Comparison of ENCODE assay signal across 1 cellular context in the genomic region with DNA sequence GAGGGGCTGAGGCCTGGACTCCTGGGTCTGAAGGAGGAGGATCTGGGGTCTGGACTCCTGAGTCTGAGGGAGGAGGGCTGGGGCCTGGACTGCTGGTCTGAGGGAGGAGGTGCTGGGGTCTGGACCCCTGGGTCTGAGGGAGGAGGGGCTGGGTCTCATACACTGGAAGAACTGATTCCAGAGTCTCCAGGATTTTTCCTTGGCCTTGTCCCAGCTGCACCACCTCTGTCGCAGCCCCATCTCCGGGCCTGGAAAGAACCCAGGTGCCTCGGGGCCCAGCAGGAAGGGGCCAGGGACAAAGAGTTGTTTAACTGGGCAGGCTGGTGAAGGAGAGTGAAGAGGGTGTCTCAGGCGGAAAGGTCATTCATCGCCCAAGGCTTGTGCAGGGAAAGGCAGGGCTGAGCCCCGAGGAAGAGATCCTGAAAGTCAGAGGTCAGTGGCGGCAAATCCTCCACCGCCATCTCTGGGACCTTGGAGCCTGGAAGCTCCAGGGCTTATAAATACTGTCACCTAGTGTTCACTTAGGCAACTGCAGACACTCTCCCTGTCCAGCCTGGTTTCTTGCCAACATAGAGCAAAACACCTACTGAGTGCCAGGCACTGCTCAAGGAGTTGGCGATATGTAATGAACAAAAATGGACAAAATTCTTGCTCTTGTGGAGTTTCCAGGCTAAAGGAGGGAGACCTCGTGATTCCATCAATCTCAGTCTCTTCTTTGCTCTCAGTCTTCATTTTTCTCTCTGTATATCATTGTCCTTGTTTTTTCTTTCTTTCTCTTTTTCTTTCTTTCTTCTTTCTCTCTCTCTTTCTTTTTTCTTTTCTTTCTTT.
TF ChIP-seq lines count a peak whose summit lies in the region.

No MANE protein-coding gene starts in this region.

TF ChIP-seq in liver, 16 proteins besides CTCF, POLR2A, EP300 and RAD21 (continued from another document):
- TF ChIP-seq, protein P1, sequence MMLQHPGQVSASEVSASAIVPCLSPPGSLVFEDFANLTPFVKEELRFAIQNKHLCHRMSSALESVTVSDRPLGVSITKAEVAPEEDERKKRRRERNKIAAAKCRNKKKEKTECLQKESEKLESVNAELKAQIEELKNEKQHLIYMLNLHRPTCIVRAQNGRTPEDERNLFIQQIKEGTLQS (IDR thresholded peaks at IDR 0.05) = no peak
- no peak for TF ChIP-seq NR2F2 (IDR thresholded peaks at IDR 0.05)
